In genomic region chr9:20479419-20480155, GRCh38 we compare ENCODE assay signal across 11 cellular contexts.
DNase-seq lines count a peak whose midpoint lies in the region; ATAC-seq, FAIRE-seq and TF ChIP-seq lines count a peak whose summit lies in the region.
"Had no signal": no experiment of that assay in that cellular context is flagged by ENCODE, and none has a peak within 500 bp of the region (broad histone marks: within the 10 kb centered on the region; RNA-seq: fewer than 3 reads in every experiment).

No MANE protein-coding gene starts in this region.

- ATAC-seq in GM18505 (IDR thresholded peaks at IDR 0.05; ENCODE audit: unreplicated experiment) (peak; percentile 89), HG03064 (IDR thresholded peaks at IDR 0.05; ENCODE audit: low read depth, unreplicated experiment) (peak; percentile 73)
- ATAC-seq: K562 had no signal

- H3K36me3 ChIP-seq in bronchial epithelial cell (ENCODE audit: control insufficient read depth, insufficient read depth, low read length), result no peaks in the 10 kb centered on the region

- no peak for TF ChIP-seq POLR2A in GM18505 (IDR thresholded peaks at IDR 0.05; ENCODE audit: borderline replicate concordance, extremely low read depth, insufficient read depth, insufficient read length)

- no peaks in the 10 kb centered on the region for H3K27me3 ChIP-seq in bronchial epithelial cell (ENCODE audit: control insufficient read depth, insufficient read depth, low read length)

- DNase-seq in GM20000 (ENCODE audit: low spot score), result peak; percentile 24
- DNase-seq in bronchial epithelial cell (ENCODE audit: low read depth), result peak; percentile 88
- DNase-seq in NCI-H774 (lab: John Stamatoyannopoulos, UW), result no peak
- DNase-seq in activated effector memory CD4-positive, alpha-beta T cell treated with Interleukin-2 at 50 U/mL for 16 hours, result no peak
- DNase-seq in NOMO-1 (lab: John Stamatoyannopoulos, UW; ENCODE audit: unreplicated experiment in 2 of 2), result no peak
- no peak for DNase-seq in activated naive CD4-positive, alpha-beta T cell treated with Interleukin-2 at 50 U/mL for 16 hours
- DNase-seq: CD4-positive, alpha-beta T cell; NCI-H69 had no signal

- no peak overlapping the region for H3K4me3 ChIP-seq in bronchial epithelial cell (ENCODE audit: low read depth, low read length)
- H3K4me3 ChIP-seq: K562 had no signal

- no peak for TF ChIP-seq CTCF in GM20000 (IDR thresholded peaks at IDR 0.05; ENCODE audit: extremely low read depth, missing control alignments)
- TF ChIP-seq CTCF in bronchial epithelial cell (IDR thresholded peaks at IDR 0.05; ENCODE audit: insufficient read depth, low read length, severe bottlenecking), result no peak

- FAIRE-seq in bronchial epithelial cell (lab: Jason Lieb, UNC), result no peak
- FAIRE-seq: K562 had no signal

Comparison
In these comparisons a context has a peak if more than half of its experiments do, and no peak if none do; other contexts are left out.
1. DNase-seq: peak in GM20000 (single experiment) and bronchial epithelial cell (single experiment); none in NCI-H774 (single experiment), activated effector memory CD4-positive, alpha-beta T cell treated with Interleukin-2 at 50 U/mL for 16 hours (single experiment), NOMO-1 (0 of 2) and activated naive CD4-positive, alpha-beta T cell treated with Interleukin-2 at 50 U/mL for 16 hours (single experiment).